ENCODE assay signal across 34 cellular contexts in the genomic region with DNA sequence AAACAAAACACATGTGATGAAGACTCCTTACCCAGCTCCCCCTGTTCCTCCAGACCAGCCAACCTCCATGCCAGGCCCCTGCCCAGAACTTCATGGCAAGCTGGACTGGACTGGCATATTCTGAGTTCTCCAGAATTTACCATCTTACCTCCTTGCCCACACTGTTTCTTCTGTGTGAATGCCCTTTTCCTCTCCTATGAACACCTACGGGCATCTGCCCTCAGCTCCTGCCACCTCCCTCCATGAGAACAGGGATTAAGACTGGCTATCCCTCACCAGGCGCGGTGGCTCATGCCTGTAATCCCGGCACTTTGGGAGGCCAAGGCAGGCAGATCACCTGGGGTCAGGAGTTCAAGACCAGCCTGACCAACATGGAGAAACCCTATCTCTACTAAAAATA. TPM values are rescaled to one million over a fixed set of nuclear protein-coding genes. Genes with fewer than 3 reads are reported as not detected.
"Had no signal": no experiment of that assay in that cellular context is flagged by ENCODE, and none has a peak within 500 bp of the region (broad histone marks: within the 10 kb centered on the region; RNA-seq: fewer than 3 reads in every experiment).

No MANE protein-coding gene starts in this region.

- H3K36me3 ChIP-seq: adrenal gland, Peyer's patch, SJCRH30 had no signal

- H3K4me3 Mint-ChIP-seq: activated CD4-positive, alpha-beta memory T cell treated with anti-CD3 and anti-CD28 coated beads for 36 hours; activated T-cell treated with anti-CD3 and anti-CD28 coated beads, Interleukin-2, amount 50 U/mL, for 72 hours; activated T-helper 17 cell treated with anti-CD3 and anti-CD28 coated beads, Interleukin-2, amount 50 U/mL, for 72 hours; T-helper 1 cell treated with Interleukin-12 subunit alpha and Interleukin-12 subunit beta and Interleukin-4 antibody, amounts not matched to agents 30 μg/mL and 1 μg/mL, for 36 hours; T-helper 2 cell treated with Interferon-gamma antibody and Interleukin-4, amounts not matched to agents 5 μg/mL and 100 μg/mL, for 36 hours; WTC11 had no signal

- H3K4me1 Mint-ChIP-seq: activated T-helper 17 cell treated with anti-CD3 and anti-CD28 coated beads, Interleukin-2, amount 50 U/mL, for 72 hours had no signal

- H3K27ac Mint-ChIP-seq: activated CD4-positive, alpha-beta memory T cell treated with anti-CD3 and anti-CD28 coated beads for 36 hours; activated naive CD4-positive, alpha-beta T cell treated with anti-CD3 and anti-CD28 coated beads, Interleukin-2, amount 50 U/mL, for 72 hours; activated T-cell treated with anti-CD3 and anti-CD28 coated beads, Interleukin-2, amount 50 U/mL, for 72 hours; activated T-helper 17 cell treated with anti-CD3 and anti-CD28 coated beads, Interleukin-2, amount 50 U/mL, for 72 hours; brain; T-helper 1 cell treated with Interleukin-12 subunit alpha and Interleukin-12 subunit beta and Interleukin-4 antibody, amounts not matched to agents 30 μg/mL and 1 μg/mL, for 36 hours; T-helper 2 cell treated with Interferon-gamma antibody and Interleukin-4, amounts not matched to agents 5 μg/mL and 100 μg/mL, for 36 hours; WTC11 had no signal

- ATAC-seq: activated naive CD4-positive, alpha-beta T cell treated with anti-CD3 and anti-CD28 coated beads, Interleukin-2, amount 50 U/mL, for 72 hours; activated T-cell treated with anti-CD3 and anti-CD28 coated beads, Interleukin-2, amount 50 U/mL, for 72 hours; activated T-helper 17 cell treated with anti-CD3 and anti-CD28 coated beads, Interleukin-2, amount 50 U/mL, for 72 hours; PC-3; WTC11 had no signal

- H3K4me1 ChIP-seq: SJCRH30 had no signal

- H3K36me3 Mint-ChIP-seq: activated CD4-positive, alpha-beta memory T cell treated with anti-CD3 and anti-CD28 coated beads for 36 hours; activated naive CD4-positive, alpha-beta T cell treated with anti-CD3 and anti-CD28 coated beads, Interleukin-2, amount 50 U/mL, for 72 hours; brain; WTC11 had no signal

- H3K27me3 ChIP-seq: adrenal gland, Peyer's patch had no signal

- H3K9me3 Mint-ChIP-seq: activated CD4-positive, alpha-beta memory T cell treated with anti-CD3 and anti-CD28 coated beads for 36 hours; activated naive CD4-positive, alpha-beta T cell treated with anti-CD3 and anti-CD28 coated beads, Interleukin-2, amount 50 U/mL, for 72 hours; activated T-cell treated with anti-CD3 and anti-CD28 coated beads, Interleukin-2, amount 50 U/mL, for 72 hours; activated T-helper 17 cell treated with anti-CD3 and anti-CD28 coated beads, Interleukin-2, amount 50 U/mL, for 72 hours; T-helper 1 cell treated with Interleukin-12 subunit alpha and Interleukin-12 subunit beta and Interleukin-4 antibody, amounts not matched to agents 30 μg/mL and 1 μg/mL, for 36 hours; T-helper 2 cell treated with Interferon-gamma antibody and Interleukin-4, amounts not matched to agents 5 μg/mL and 100 μg/mL, for 36 hours; WTC11 had no signal

- H3K27ac ChIP-seq: adrenal gland, KMS-11, Peyer's patch, SJCRH30, SK-N-MC had no signal

- H3K9me3 ChIP-seq: adrenal gland, Peyer's patch, SJCRH30 had no signal

- H3K4me3 ChIP-seq: adrenal gland, Peyer's patch, SJCRH30, SK-N-MC had no signal

- DNase-seq: activated CD4-positive, alpha-beta memory T cell treated with anti-CD3 and anti-CD28 coated beads for 36 hours; activated CD4-positive, alpha-beta T cell treated with anti-CD3 and anti-CD28 coated beads for 4 hours; activated CD4-positive, alpha-beta T cell treated with anti-CD3 and anti-CD28 coated beads, Interleukin-2, amount 50 U/mL, for 1 hour; activated CD4-positive, CD25-positive, alpha-beta regulatory T cell treated with anti-CD3 and anti-CD28 coated beads, Interleukin-2, amount 50 U/mL, for 72 hours; activated CD8-positive, alpha-beta memory T cell treated with anti-CD3 and anti-CD28 coated beads, Interleukin-2, amount 50 U/mL, for 4 hours; activated effector memory CD4-positive, alpha-beta T cell treated with anti-CD3 and anti-CD28 coated beads, Interleukin-2, amount 50 U/mL, for 16 hours; activated naive CD4-positive, alpha-beta T cell; activated T-cell treated with anti-CD3 and anti-CD28 coated beads, Interleukin-2, amount 50 U/mL, for 72 hours; adrenal gland; caudate nucleus; MM.1S; NCI-H1092 treated with DMSO at 0.1 percent for 48 hours; NCI-H187; NCI-H2029 treated with DMSO at 0.1 percent for 48 hours; NCI-H2107; NCI-H2171; NCI-H510A; NCI-H526; NCI-H748 treated with DMSO at 0.1 percent for 48 hours; NK-92 treated with Interleukin-12 subunit alpha and Interleukin-12 subunit beta, amount 100 ng/mL, for 24 hours; PC-3; SHP77; SJCRH30 had no signal

- FAIRE-seq: bronchial epithelial cell had no signal

RNA-seq across cellular contexts. Expression of a gene that starts 6.4 kb away (rescaled TPM):
- total RNA-seq: activated CD4-positive, alpha-beta memory T cell treated with anti-CD3 and anti-CD28 coated beads for 36 hours; activated T-helper 17 cell treated with anti-CD3 and anti-CD28 coated beads, Interleukin-2, amount 50 U/mL, for 72 hours; LHCN-M2; SJCRH30 had no signal

RNA-seq across cellular contexts. Expression of a gene that starts 54.4 kb away (rescaled TPM):
- total RNA-seq: activated CD4-positive, alpha-beta memory T cell treated with anti-CD3 and anti-CD28 coated beads for 36 hours had no signal
